ENCODE assay signal across 1 cellular context in genomic region chr5:52760695-52761366, GRCh38.
TF ChIP-seq lines count a peak whose summit lies in the region.

No MANE protein-coding gene starts in this region.

TF ChIP-seq in GM12878, 131 proteins besides CTCF, POLR2A, EP300 and RAD21 (continued from another document):
- TF ChIP-seq BCLAF1 (IDR thresholded peaks at IDR 0.05) = no peak
- TF ChIP-seq POLR2AphosphoS5 (IDR thresholded peaks at IDR 0.05; ENCODE audit: low read length) = no peak
